Comparison of ENCODE assay signal across 8 cellular contexts in genomic region chr6:30213654-30213998, GRCh38. TPM values are rescaled to one million over a fixed set of nuclear protein-coding genes. Genes with fewer than 3 reads are reported as not detected.
DNase-seq lines count a peak whose midpoint lies in the region; ATAC-seq, FAIRE-seq and TF ChIP-seq lines count a peak whose summit lies in the region.
"Had no signal": no experiment of that assay in that cellular context is flagged by ENCODE, and none has a peak within 500 bp of the region (broad histone marks: within the 10 kb centered on the region; RNA-seq: fewer than 3 reads in every experiment).

No MANE protein-coding gene starts in this region.

- H3K36me3 ChIP-seq in gastroesophageal sphincter: no peaks in the 10 kb centered on the region
- H3K36me3 ChIP-seq in small intestine (ENCODE audit: control insufficient read depth in 2 of 2, insufficient read depth in 2 of 2, low read length in 2 of 2): no peaks in the 10 kb centered on the region

- no peak overlapping the region for H3K23ac ChIP-seq in H9 (ENCODE audit: insufficient read length, low read depth, low read length)

- H3K4ac ChIP-seq in H9 (ENCODE audit: low read depth, low read length): no peak overlapping the region

- peak overlapping the region; percentile 46 for H3K9ac ChIP-seq in H9 (ENCODE audit: extremely low read depth, insufficient read length, low read length)

- no peak for DNase-seq in H9
- no peak for DNase-seq in small intestine
- no peak for DNase-seq in NCI-H2227 treated with DMSO at 0.1 percent for 48 hours (lab: John Stamatoyannopoulos, UW)

- peaks cover 10% of the 10 kb centered on the region for H3K27me3 Mint-ChIP-seq in H9 (ENCODE audit: low read depth)

- no peak overlapping the region for H3T11ph ChIP-seq in H9 (ENCODE audit: low read length)

- H3K9me3 ChIP-seq in H9 (ENCODE audit: control insufficient read depth, low read depth, low read length): no peaks in the 10 kb centered on the region
- no peaks in the 10 kb centered on the region for H3K9me3 ChIP-seq in gastroesophageal sphincter
- H3K9me3 ChIP-seq in small intestine (ENCODE audit: control insufficient read depth, low read depth): no peaks in the 10 kb centered on the region

- no peak overlapping the region for H2AFZ ChIP-seq in H9 (ENCODE audit: low read length)

- no peak overlapping the region for H4K8ac ChIP-seq in H9 (replicated peaks; ENCODE audit: insufficient read length, low read depth, low read length)

- H3K4me3 ChIP-seq in gastroesophageal sphincter (peak overlapping the region; percentile 54 to 67), small intestine (ENCODE audit: low read depth in 1 of 2, low read length in 2 of 2) (peak overlapping the region; percentile 46 to 65)

- H3K4me1 Mint-ChIP-seq in H9: peaks cover 31 to 37% of the 10 kb centered on the region in 2 experiments

- H3K79me2 ChIP-seq in H9 (ENCODE audit: insufficient read depth, low read length): peaks cover 6% of the 10 kb centered on the region; the same call in 1 of the 2 replicates

- peaks cover 0 to 4% (median 2%) of the 10 kb centered on the region in 3 experiments; a peak in 3 of 7 replicates for H3K36me3 Mint-ChIP-seq in H9 (ENCODE audit: insufficient read depth in 1 of 3, low read depth in 3 of 3)

- no peak overlapping the region for H3K27ac ChIP-seq in H9 (ENCODE audit: insufficient read length, low read depth, low read length)
- peak overlapping the region; percentile 93 for H3K27ac ChIP-seq in VCaP
- H3K27ac ChIP-seq in gastroesophageal sphincter: peak overlapping the region; percentile 89 to 97 (median 94)
- H3K27ac ChIP-seq in small intestine (ENCODE audit: low read depth in 1 of 2, low read length in 1 of 2): peak overlapping the region; percentile 97 to 98

- H4K91ac ChIP-seq in H9 (ENCODE audit: insufficient read length, low read depth, low read length): no peak overlapping the region

- H2BK5ac ChIP-seq in H9 (ENCODE audit: insufficient read length, low read length): no peak overlapping the region

- no peak for TF ChIP-seq EP300 in gastroesophageal sphincter (IDR thresholded peaks at IDR 0.05)

- H2BK15ac ChIP-seq in H9 (ENCODE audit: low read depth, low read length): no peak overlapping the region

- no peak overlapping the region for H3K56ac ChIP-seq in H9 (ENCODE audit: insufficient read length, low read depth, low read length)

- peak overlapping the region; percentile 83 for H3K14ac ChIP-seq in H9 (ENCODE audit: insufficient read depth, low read length)

- no peak overlapping the region for H2BK20ac ChIP-seq in H9 (ENCODE audit: low read depth, low read length, poor library complexity, severe bottlenecking)

- 0 out of 3 replicates have a peak, but pooled peaks have one; percentile 5 for TF ChIP-seq CTCF in H9 (conservative IDR thresholded peaks at IDR 0.05)
- TF ChIP-seq CTCF in VCaP (conservative IDR thresholded peaks at IDR 0.05): no peak
- no peak for TF ChIP-seq CTCF in gastroesophageal sphincter (IDR thresholded peaks at IDR 0.05)

- H3K9me3 Mint-ChIP-seq in H9: no peaks in the 10 kb centered on the region; a peak in 1 of 5 replicates

- H3K79me1 ChIP-seq in H9 (ENCODE audit: insufficient read depth, low read depth, low read length, poor library complexity, severe bottlenecking): peaks cover 4% of the 10 kb centered on the region

- H3K27ac Mint-ChIP-seq in H9: peak overlapping the region; percentile 74 to 99 (median 98); a peak in 5 of 7 replicates

- H4K5ac ChIP-seq in H9 (ENCODE audit: insufficient read length, low read depth, low read length): no peak overlapping the region

- no peaks in the 10 kb centered on the region for H4K20me1 ChIP-seq in H9 (ENCODE audit: control insufficient read depth, insufficient read depth, insufficient read length)

- H2BK120ac ChIP-seq in H9 (ENCODE audit: low read depth, low read length, poor library complexity, severe bottlenecking): no peak overlapping the region

- H3K4me2 ChIP-seq in H9 (ENCODE audit: insufficient read depth, insufficient read length, low read length): peak overlapping the region; percentile 65

- no peak overlapping the region for H2BK12ac ChIP-seq in H9 (ENCODE audit: insufficient read length, low read depth, low read length)

- H3K4me3 Mint-ChIP-seq in H9: peak overlapping the region; percentile 91 to 96

- peak overlapping the region; percentile 64 for H3K18ac ChIP-seq in H9 (ENCODE audit: insufficient read length, low read depth, low read length)

- H3K4me1 ChIP-seq in H9 (ENCODE audit: insufficient read depth, low read length) (peaks cover 5% of the 10 kb centered on the region; the same call in 1 of the 2 replicates), gastroesophageal sphincter (peaks cover 4 to 50% (median 12%) of the 10 kb centered on the region in 3 donors), small intestine (ENCODE audit: control insufficient read depth in 2 of 2, insufficient read depth in 1 of 2, low read depth in 1 of 2, low read length in 1 of 2) (peaks cover 11 to 16% of the 10 kb centered on the region in 2 donors)

- ATAC-seq in gastroesophageal sphincter (no peak), HG03039 (IDR thresholded peaks at IDR 0.05; ENCODE audit: unreplicated experiment) (no peak), HG03571 (IDR thresholded peaks at IDR 0.05; ENCODE audit: unreplicated experiment) (no peak)

- H2AK5ac ChIP-seq in H9 (ENCODE audit: insufficient read length, low read length): no peak overlapping the region

- H3K27me3 ChIP-seq in H9 (ENCODE audit: insufficient read depth, low read length): no peaks in the 10 kb centered on the region
- H3K27me3 ChIP-seq in gastroesophageal sphincter: no peaks in the 10 kb centered on the region
- H3K27me3 ChIP-seq in small intestine (ENCODE audit: control insufficient read depth in 2 of 2, insufficient read depth in 2 of 2, low read length in 2 of 2): no peaks in the 10 kb centered on the region

- TF ChIP-seq POLR2A in gastroesophageal sphincter (IDR thresholded peaks at IDR 0.05): no peak

- no CpG with 5 or more reads among the region's 16 CpGs for WGBS in H9 (ENCODE audit: extremely low coverage, insufficient read length, low lambda C conversion rate)
- 0% methylated on average over 3 to 8 of the region's 16 CpGs for WGBS in gastroesophageal sphincter (ENCODE audit: low coverage in 1 of 2), 2 donors
- WGBS in small intestine, 3 donors: 0 to 1% (median 0%) methylated on average over 16 of the region's 16 CpGs

- H3K23me2 ChIP-seq in H9 (ENCODE audit: insufficient read length, low read depth, low read length, poor library complexity, severe bottlenecking): peaks cover 12% of the 10 kb centered on the region

- FAIRE-seq in small intestine (lab: Jason Lieb, UNC): no peak

RNA-seq across cellular contexts. Expression of gene TRIM26, which starts 0.4 kb away (rescaled TPM):
- total RNA-seq in H9 (2021) (33.9 and 35.8 TPM in 2 replicates), gastroesophageal sphincter (10 to 100 TPM; 38.1 to 57.8 (median 45.8) TPM)
- 10 to 100 TPM; 47.7 to 55.9 (median 49.6) TPM for polyA plus RNA-seq in small intestine

RNA-seq across cellular contexts. Expression of gene TRIM15, which starts 50.3 kb away (rescaled TPM):
- total RNA-seq in H9 (2021) (0.20 TPM in 1 of 2 replicates, not detected in the other), gastroesophageal sphincter (not detected)
- 100 to 1,000 TPM in 1 of 3 donors, 10 to 100 TPM in 2; 26.1 to 122 (median 83.6) TPM for polyA plus RNA-seq in small intestine
- total RNA-seq: RPMI7951 had no signal

RNA-seq across cellular contexts. Expression of gene TRIM10, which starts 52.6 kb away (rescaled TPM):
- total RNA-seq in H9 (2021) (0.07 and 0.09 TPM in 2 replicates), gastroesophageal sphincter (under 1 TPM in 1 of 4 donors, not detected in 3; 0.08 TPM)
- polyA plus RNA-seq in small intestine: 1 to 10 TPM; 1.4 to 5.4 (median 5.4) TPM
- total RNA-seq: RPMI7951 had no signal
